In the genomic region with DNA sequence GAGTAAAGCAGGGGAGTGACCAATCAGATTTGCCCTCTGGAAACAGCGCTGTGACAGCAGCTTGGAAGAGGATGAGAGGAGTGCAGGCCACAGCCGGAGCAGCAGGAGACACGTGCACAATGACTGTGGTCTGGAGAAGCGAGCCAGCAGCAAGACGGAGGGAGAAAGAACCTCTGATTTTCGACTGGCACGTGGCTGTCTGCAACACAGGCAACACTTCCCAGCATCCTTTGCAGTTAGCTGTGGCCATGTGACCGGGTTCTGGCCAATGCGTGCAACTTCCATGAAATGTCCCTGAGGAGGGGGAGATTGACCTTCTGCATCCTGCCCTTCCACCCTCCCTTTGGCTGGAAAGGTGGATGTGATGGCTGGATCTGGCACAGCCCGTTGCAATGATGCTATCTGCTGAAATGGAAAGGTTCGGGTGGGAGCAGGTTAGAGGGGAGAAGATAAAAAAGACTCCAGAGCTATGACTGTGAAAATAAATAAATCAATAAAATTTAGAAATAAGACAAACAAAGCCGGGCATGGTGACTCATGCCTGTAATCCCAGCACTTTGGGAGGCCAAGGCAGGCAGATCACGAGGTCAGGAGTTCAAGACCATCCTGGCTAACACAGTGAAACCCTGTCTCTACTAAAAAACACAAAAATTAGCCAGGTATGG, we compare ENCODE assay signal across 28 cellular contexts. TPM values are rescaled to one million over a fixed set of nuclear protein-coding genes. Genes with fewer than 3 reads are reported as not detected.
DNase-seq lines count a peak whose midpoint lies in the region; ATAC-seq and TF ChIP-seq lines count a peak whose summit lies in the region.
"Had no signal": no experiment of that assay in that cellular context is flagged by ENCODE, and none has a peak within 500 bp of the region (broad histone marks: within the 10 kb centered on the region; RNA-seq: fewer than 3 reads in every experiment).

No MANE protein-coding gene starts in this region.

- peak overlapping the region; percentile 79 for H3K27ac ChIP-seq in WERI-Rb-1
- H3K27ac ChIP-seq: body of pancreas, ovary, spleen had no signal

- no peaks in the 10 kb centered on the region for H3K9me3 Mint-ChIP-seq in activated CD4-positive, alpha-beta T cell treated with anti-CD3 and anti-CD28 coated beads, Interleukin-2, amount 10 ng/mL, durations not matched to agents 7 days and 5 days
- no peaks in the 10 kb centered on the region for H3K9me3 Mint-ChIP-seq in progenitor cell of endocrine pancreas (ENCODE audit: low read depth)
- H3K9me3 Mint-ChIP-seq: activated T-cell treated with anti-CD3 and anti-CD28 coated beads, Interleukin-2, amount 50 U/mL, for 4 hours; nephron progenitor cell; T-cell had no signal

- H3K9me3 ChIP-seq in WERI-Rb-1 (ENCODE audit: severe bottlenecking): peaks cover 8% of the 10 kb centered on the region
- H3K9me3 ChIP-seq: body of pancreas, ovary, spleen, thyroid gland, uterus had no signal

- H3K27me3 ChIP-seq in WERI-Rb-1 (ENCODE audit: insufficient read depth, low read depth, severe bottlenecking): no peaks in the 10 kb centered on the region
- H3K27me3 ChIP-seq: body of pancreas, ovary, spleen, thyroid gland, uterus had no signal

- POLR2A ChIA-PET in activated CD4-positive, alpha-beta T cell treated with anti-CD3 and anti-CD28 coated beads, Interleukin-2, amount 10 ng/mL, durations not matched to agents 7 days and 5 days (lab: Charles Lee): no interaction called here

- no peak for TF ChIP-seq CTCF in WERI-Rb-1 (IDR thresholded peaks at IDR 0.05; ENCODE audit: low read depth, low read length)
- no peak for TF ChIP-seq CTCF in progenitor cell of endocrine pancreas (IDR thresholded peaks at IDR 0.05; ENCODE audit: unreplicated experiment)

- no peaks in the 10 kb centered on the region for H3K27me3 Mint-ChIP-seq in activated CD4-positive, alpha-beta T cell treated with anti-CD3 and anti-CD28 coated beads, Interleukin-2, amount 10 ng/mL, durations not matched to agents 7 days and 5 days
- H3K27me3 Mint-ChIP-seq in progenitor cell of endocrine pancreas: no peaks in the 10 kb centered on the region
- H3K27me3 Mint-ChIP-seq: activated CD8-positive, alpha-beta memory T cell treated with anti-CD3 and anti-CD28 coated beads, Interleukin-2, amount 10 ng/mL, durations not matched to agents 7 days and 5 days; T-cell had no signal

- DNase-seq in activated CD4-positive, alpha-beta T cell treated with anti-CD3 and anti-CD28 coated beads, Interleukin-2, amount 10 ng/mL, durations not matched to agents 7 days and 5 days: no peak
- DNase-seq in activated CD4-positive, alpha-beta T cell treated with anti-CD3 and anti-CD28 coated beads for 4 hours: no peak
- DNase-seq in WERI-Rb-1 (no peak), iPS-NIHi7 (ENCODE audit: extremely low spot score) (peak; percentile 9), progenitor cell of endocrine pancreas (ENCODE audit: low spot score, unreplicated experiment) (no peak), NCI-H526 treated with DMSO at 0.1 percent for 48 hours (lab: John Stamatoyannopoulos, UW) (no peak)
- DNase-seq: 8988T; activated CD4-positive, alpha-beta T cell treated with anti-CD3 and anti-CD28 coated beads, Interleukin-2, amount 50 U/mL, for 4 hours; activated CD4-positive, CD25-positive, alpha-beta regulatory T cell; activated CD8-positive, alpha-beta memory T cell treated with anti-CD3 and anti-CD28 coated beads, Interleukin-2, amount 10 ng/mL, durations not matched to agents 7 days and 5 days; activated naive CD4-positive, alpha-beta T cell; activated T-cell treated with anti-CD3 and anti-CD28 coated beads, Interleukin-2, amount 50 U/mL, for 4 hours; body of pancreas; DMS79; NCI-H1436; NCI-H226; NCI-H774; nephron progenitor cell; ovary; RPMI8226; spleen; T-cell had no signal

- peak overlapping the region; percentile 41 for H3K27ac Mint-ChIP-seq in activated CD4-positive, alpha-beta T cell treated with anti-CD3 and anti-CD28 coated beads, Interleukin-2, amount 10 ng/mL, durations not matched to agents 7 days and 5 days
- peak overlapping the region; percentile 29 for H3K27ac Mint-ChIP-seq in progenitor cell of endocrine pancreas
- H3K27ac Mint-ChIP-seq: activated CD8-positive, alpha-beta memory T cell treated with anti-CD3 and anti-CD28 coated beads, Interleukin-2, amount 10 ng/mL, durations not matched to agents 7 days and 5 days; T-cell had no signal

- ATAC-seq in GM19328 (IDR thresholded peaks at IDR 0.05; ENCODE audit: unreplicated experiment): no peak
- no peak for ATAC-seq in GM21447 (IDR thresholded peaks at IDR 0.05; ENCODE audit: unreplicated experiment)
- ATAC-seq: activated CD8-positive, alpha-beta memory T cell treated with anti-CD3 and anti-CD28 coated beads, Interleukin-2, amount 10 ng/mL, durations not matched to agents 7 days and 5 days; activated T-cell treated with anti-CD3 and anti-CD28 coated beads, Interleukin-2, amount 50 U/mL, for 4 hours; body of pancreas; right cardiac atrium; T-cell had no signal

- no peak overlapping the region for H3K4me3 ChIP-seq in WERI-Rb-1 (ENCODE audit: low read depth, low read length)
- H3K4me3 ChIP-seq: body of pancreas, ovary, spleen, thyroid gland, uterus had no signal

- CTCF ChIA-PET in activated CD4-positive, alpha-beta T cell treated with anti-CD3 and anti-CD28 coated beads, Interleukin-2, amount 10 ng/mL, durations not matched to agents 7 days and 5 days (lab: Charles Lee): no interaction called here

- no peak overlapping the region for H3K4me3 Mint-ChIP-seq in activated CD4-positive, alpha-beta T cell treated with anti-CD3 and anti-CD28 coated beads, Interleukin-2, amount 10 ng/mL, durations not matched to agents 7 days and 5 days
- H3K4me3 Mint-ChIP-seq in progenitor cell of endocrine pancreas (ENCODE audit: low read depth): no peak overlapping the region
- H3K4me3 Mint-ChIP-seq: activated CD8-positive, alpha-beta memory T cell treated with anti-CD3 and anti-CD28 coated beads, Interleukin-2, amount 10 ng/mL, durations not matched to agents 7 days and 5 days; activated T-cell treated with anti-CD3 and anti-CD28 coated beads, Interleukin-2, amount 50 U/mL, for 4 hours; nephron progenitor cell; T-cell had no signal

- H3K36me3 ChIP-seq in WERI-Rb-1: peaks cover 11% of the 10 kb centered on the region
- H3K36me3 ChIP-seq: ovary, thyroid gland, uterus had no signal

- H3K4me1 Mint-ChIP-seq in activated CD4-positive, alpha-beta T cell treated with anti-CD3 and anti-CD28 coated beads, Interleukin-2, amount 10 ng/mL, durations not matched to agents 7 days and 5 days: peaks cover 30% of the 10 kb centered on the region
- peaks cover 25% of the 10 kb centered on the region for H3K4me1 Mint-ChIP-seq in progenitor cell of endocrine pancreas (ENCODE audit: low read depth)

- H3K36me3 Mint-ChIP-seq in activated CD4-positive, alpha-beta T cell treated with anti-CD3 and anti-CD28 coated beads, Interleukin-2, amount 10 ng/mL, durations not matched to agents 7 days and 5 days (ENCODE audit: low read depth): peaks cover 17% of the 10 kb centered on the region
- H3K36me3 Mint-ChIP-seq in progenitor cell of endocrine pancreas (ENCODE audit: insufficient read depth): peaks cover 8% of the 10 kb centered on the region

RNA-seq across cellular contexts. Expression of a gene that starts 15.6 kb away (rescaled TPM):
- 10 to 100 TPM; 65.0 to 72.0 TPM for total RNA-seq in activated CD4-positive, alpha-beta T cell treated with anti-CD3 and anti-CD28 coated beads, Interleukin-2, amount 10 ng/mL, durations not matched to agents 7 days and 5 days
- 76.0 and 76.4 TPM in 2 replicates for total RNA-seq in progenitor cell of endocrine pancreas

RNA-seq across cellular contexts. Expression of a gene that starts 35.7 kb away (rescaled TPM):
- 1 to 10 TPM; 4.7 to 5.0 TPM for total RNA-seq in activated CD4-positive, alpha-beta T cell treated with anti-CD3 and anti-CD28 coated beads, Interleukin-2, amount 10 ng/mL, durations not matched to agents 7 days and 5 days
- total RNA-seq in progenitor cell of endocrine pancreas: 8.4 and 10.2 TPM in 2 replicates

RNA-seq across cellular contexts. Expression of a gene that starts 55.6 kb away (rescaled TPM):
- under 1 TPM; 0.50 to 0.55 TPM for total RNA-seq in activated CD4-positive, alpha-beta T cell treated with anti-CD3 and anti-CD28 coated beads, Interleukin-2, amount 10 ng/mL, durations not matched to agents 7 days and 5 days
- total RNA-seq in progenitor cell of endocrine pancreas: 6.5 and 7.0 TPM in 2 replicates
- total RNA-seq: dermis microvascular lymphatic vessel endothelial cell had no signal
